In genomic region chr1:202521886-202522285, GRCh38 we compare ENCODE assay signal across 2 cellular contexts.
TF ChIP-seq lines count a peak whose summit lies in the region.

No MANE protein-coding gene starts in this region.

TF ChIP-seq in IMR-90, 13 proteins besides CTCF, POLR2A, EP300 and RAD21:
- TF ChIP-seq FOS (IDR thresholded peaks at IDR 0.05; ENCODE audit: low read depth, low read length) (no peak), CEBPB (IDR thresholded peaks at IDR 0.05; ENCODE audit: low read depth, low read length) (no peak), SMC3 (IDR thresholded peaks at IDR 0.05; ENCODE audit: low read depth, low read length) (no peak), ELK1 (IDR thresholded peaks at IDR 0.05; ENCODE audit: borderline replicate concordance, low read depth, low read length) (no peak), USF2 (IDR thresholded peaks at IDR 0.05; ENCODE audit: low read depth, low read length) (no peak), BHLHE40 (IDR thresholded peaks at IDR 0.05; ENCODE audit: low read depth, low read length) (no peak), NFE2L2 (IDR thresholded peaks at IDR 0.05; ENCODE audit: low read depth, low read length) (no peak), MAZ (IDR thresholded peaks at IDR 0.05; ENCODE audit: borderline replicate concordance, low read depth, low read length) (no peak), MAFK (IDR thresholded peaks at IDR 0.05; ENCODE audit: low read depth, low read length) (no peak), MXI1 (IDR thresholded peaks at IDR 0.05; ENCODE audit: borderline replicate concordance, low read depth, low read length) (no peak), RFX5 (IDR thresholded peaks at IDR 0.05; ENCODE audit: low read depth, low read length) (no peak), CHD1 (IDR thresholded peaks at IDR 0.05; ENCODE audit: low read depth, low read length) (no peak), RCOR1 (IDR thresholded peaks at IDR 0.05; ENCODE audit: insufficient replicate concordance, low read length) (no peak)

TF ChIP-seq in GM12878, 131 proteins besides CTCF, POLR2A, EP300 and RAD21:
- TF ChIP-seq RELA (IDR thresholded peaks at IDR 0.05; ENCODE audit: borderline replicate concordance, partially characterized antibody) = no peak
- no peak for TF ChIP-seq GABPA (IDR thresholded peaks at IDR 0.05; ENCODE audit: low read depth)
- no peak for TF ChIP-seq SIX5 (IDR thresholded peaks at IDR 0.05; ENCODE audit: low read depth, low read length, severe bottlenecking)
- no peak for TF ChIP-seq KDM1A (IDR thresholded peaks at IDR 0.05; ENCODE audit: borderline replicate concordance)
- TF ChIP-seq CBFB (IDR thresholded peaks at IDR 0.05; ENCODE audit: low read depth) = no peak
- no peak for TF ChIP-seq USF1 (IDR thresholded peaks at IDR 0.05; ENCODE audit: borderline replicate concordance, extremely low read length, insufficient read depth, low read depth, low read length)
- no peak for TF ChIP-seq CHD2 (IDR thresholded peaks at IDR 0.05; ENCODE audit: borderline replicate concordance, low read depth, low read length)
- TF ChIP-seq CBX3 (IDR thresholded peaks at IDR 0.05; ENCODE audit: borderline replicate concordance, low read depth) = no peak
- no peak for TF ChIP-seq ZNF687 (IDR thresholded peaks at IDR 0.05)
- TF ChIP-seq TCF3 (IDR thresholded peaks at IDR 0.05; ENCODE audit: borderline replicate concordance, insufficient read depth, low read depth, low read length) = no peak
- TF ChIP-seq CUX1 (IDR thresholded peaks at IDR 0.05; ENCODE audit: insufficient replicate concordance, low read depth, low read length) = no peak
- TF ChIP-seq NRF1 (conservative IDR thresholded peaks at IDR 0.05; ENCODE audit: low read depth, low read length) = no peak
- TF ChIP-seq CEBPZ (IDR thresholded peaks at IDR 0.05; ENCODE audit: low read depth, low read length) = no peak
- no peak for TF ChIP-seq HDAC6 (IDR thresholded peaks at IDR 0.05; ENCODE audit: unreplicated experiment)
- no peak for TF ChIP-seq HDGF (IDR thresholded peaks at IDR 0.05)
- TF ChIP-seq ZBTB4 (CRISPR knock-in tag; IDR thresholded peaks at IDR 0.05) = no peak
- TF ChIP-seq NR2F1 (conservative IDR thresholded peaks at IDR 0.05) = no peak
